In genomic region chr18:9711361-9712129, GRCh38 we compare ENCODE assay signal across 8 cellular contexts. TPM values are rescaled to one million over a fixed set of nuclear protein-coding genes. Genes with fewer than 3 reads are reported as not detected.
A peak's percentile ranks its signal among the peaks of the same experiment; 100 is the strongest.
DNase-seq lines count a peak whose midpoint lies in the region; ATAC-seq, FAIRE-seq and TF ChIP-seq lines count a peak whose summit lies in the region.

No MANE protein-coding gene starts in this region.

- peak; percentile 56 to 57 for DNase-seq in Kasumi-1 (lab: John Stamatoyannopoulos, UW)
- DNase-seq in kidney: peak; percentile 79
- no peak for DNase-seq in NK-92 (lab: John Stamatoyannopoulos, UW; ENCODE audit: unreplicated experiment)
- no peak for DNase-seq in foreskin melanocyte
- no peak for DNase-seq in T-helper 9 cell
- no peak for DNase-seq in NCI-H1417 (lab: John Stamatoyannopoulos, UW)

- no peak overlapping the region for H3K27ac ChIP-seq in kidney (ENCODE audit: low read depth in 2 of 2, low read length in 2 of 2)

- intact Hi-C loops in kidney (cut with DNase I): no loop called here

- peak; percentile 63 for ATAC-seq in GM18498 (IDR thresholded peaks at IDR 0.05; ENCODE audit: unreplicated experiment)
- peak; percentile 55 for ATAC-seq in GM21528 (IDR thresholded peaks at IDR 0.05; ENCODE audit: low FRiP score, unreplicated experiment)

- no peaks in the 10 kb centered on the region for H3K9me3 ChIP-seq in kidney (ENCODE audit: control insufficient read depth in 1 of 2, low read length in 2 of 2)

- TF ChIP-seq CTCF in kidney (IDR thresholded peaks at IDR 0.05; ENCODE audit: borderline replicate concordance, extremely low read depth, insufficient read depth): no peak

- H3K36me3 ChIP-seq in kidney (ENCODE audit: control insufficient read depth in 1 of 2, insufficient read depth in 2 of 2, low read length in 2 of 2): no peaks in the 10 kb centered on the region

- no peak overlapping the region for H3K4me3 ChIP-seq in kidney (ENCODE audit: low read length in 2 of 2)

- H3K9ac ChIP-seq in kidney (ENCODE audit: low read length in 2 of 2): no peak overlapping the region

- H3K4me1 ChIP-seq in kidney (ENCODE audit: control insufficient read depth in 1 of 2, insufficient read depth in 1 of 2, low read depth in 1 of 2, low read length in 2 of 2): peaks cover 0 to 16% of the 10 kb centered on the region in 2 donors

- no peak for FAIRE-seq in kidney (lab: Jason Lieb, UNC)

RNA-seq across cellular contexts. Expression of gene RAB31, which starts 3.4 kb away (rescaled TPM):
- 77.1 TPM for total RNA-seq in kidney
- 17.3 TPM for polyA plus RNA-seq in kidney (ENCODE audit: insufficient read depth, low read depth, low replicate concordance)

Comparison
In these comparisons a context has a peak if more than half of its experiments do, and no peak if none do; other contexts are left out.
1. DNase-seq: peak in Kasumi-1 (2 of 2) and kidney (single experiment); none in NK-92 (single experiment), foreskin melanocyte (single experiment), T-helper 9 cell (single experiment) and NCI-H1417 (0 of 3).